In the genomic region with DNA sequence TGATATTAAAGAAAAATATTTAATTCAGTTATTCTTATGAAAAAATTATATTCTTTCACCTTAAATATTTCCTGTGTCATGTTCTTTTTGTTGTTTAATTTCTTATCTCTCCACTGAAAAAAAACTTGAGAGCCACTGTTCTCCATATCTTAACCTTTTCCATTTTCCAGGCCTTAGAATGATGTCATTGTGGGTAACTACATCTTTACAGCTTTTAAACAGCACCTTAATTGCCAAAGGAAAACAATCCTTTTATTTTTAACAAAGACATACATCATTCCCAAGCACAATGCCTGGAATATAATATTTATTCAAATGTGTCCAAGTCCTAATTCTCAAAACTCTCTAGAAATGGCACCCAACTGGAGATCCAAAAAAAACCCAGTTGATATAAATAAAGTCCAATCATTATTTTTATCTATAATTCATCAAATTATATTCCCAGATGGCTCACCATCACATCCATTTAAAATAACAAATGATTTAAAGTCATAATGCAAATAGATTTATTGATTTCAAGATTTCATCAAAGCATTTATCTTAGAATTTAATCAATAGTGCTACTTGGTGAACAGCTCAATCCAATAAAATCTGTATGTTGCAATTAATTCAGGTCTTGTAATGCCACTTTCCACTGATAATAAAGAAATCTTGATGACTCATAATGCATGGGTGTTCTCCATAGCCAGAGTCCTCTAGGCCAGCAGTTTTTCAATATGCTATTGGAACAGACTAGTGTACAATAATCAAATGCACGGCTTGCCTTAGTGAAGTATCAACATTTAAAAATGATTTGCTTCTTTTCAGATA, we compare ENCODE assay signal across 16 cellular contexts.
"Had no signal": no experiment of that assay in that cellular context is flagged by ENCODE, and none has a peak within 500 bp of the region (broad histone marks: within the 10 kb centered on the region; RNA-seq: fewer than 3 reads in every experiment).

No MANE protein-coding gene starts in this region.

- H3K36me3 ChIP-seq: brain microvascular endothelial cell, tibial nerve had no signal

- H3K4me3 ChIP-seq: tibial nerve had no signal

- ATAC-seq: effector memory CD8-positive, alpha-beta T cell; left ventricle myocardium superior; naive thymus-derived CD8-positive, alpha-beta T cell; stimulated activated naive B cell treated with anti-CD40 and anti-IgM and Interleukin-4, amounts not matched to agents 10 μg/mL and 1 μg/mL and 100 μg/mL, for 72 hours had no signal

- H3K4me1 ChIP-seq: parathyroid adenoma, tibial nerve had no signal

- H2AFZ ChIP-seq: parathyroid adenoma had no signal

- H3K79me2 ChIP-seq: parathyroid adenoma had no signal

- H3K9ac ChIP-seq: parathyroid adenoma had no signal

- H3K27ac ChIP-seq: brain microvascular endothelial cell, parathyroid adenoma, tibial nerve had no signal

- DNase-seq: activated CD4-positive, alpha-beta T cell treated with anti-CD3 and anti-CD28 coated beads, Interleukin-2, amount 10 ng/mL, durations not matched to agents 7 days and 5 days; activated CD4-positive, CD25-positive, alpha-beta regulatory T cell; activated naive CD4-positive, alpha-beta T cell; activated naive CD8-positive, alpha-beta T cell treated with anti-CD3 and anti-CD28 coated beads, Interleukin-2, amount 10 ng/mL, durations not matched to agents 7 days and 5 days; brain microvascular endothelial cell; dermis blood vessel endothelial cell; effector memory CD8-positive, alpha-beta T cell; hippocampal formation; kidney; left ventricle myocardium superior; mesenchymal stem cell; naive thymus-derived CD8-positive, alpha-beta T cell; stimulated activated CD4-positive, alpha-beta T cell treated with anti-CD3 and anti-CD28 coated beads, Interleukin-4, amount 100 ng/mL, for 1 hour; stimulated activated naive B cell treated with anti-CD40 and anti-IgM and Interleukin-4, amounts not matched to agents 10 μg/mL and 1 μg/mL and 100 μg/mL, for 72 hours had no signal

- H3K27me3 ChIP-seq: brain microvascular endothelial cell, tibial nerve had no signal

- FAIRE-seq: kidney had no signal

- H3K9me3 ChIP-seq: tibial nerve had no signal
